In the genomic region with DNA sequence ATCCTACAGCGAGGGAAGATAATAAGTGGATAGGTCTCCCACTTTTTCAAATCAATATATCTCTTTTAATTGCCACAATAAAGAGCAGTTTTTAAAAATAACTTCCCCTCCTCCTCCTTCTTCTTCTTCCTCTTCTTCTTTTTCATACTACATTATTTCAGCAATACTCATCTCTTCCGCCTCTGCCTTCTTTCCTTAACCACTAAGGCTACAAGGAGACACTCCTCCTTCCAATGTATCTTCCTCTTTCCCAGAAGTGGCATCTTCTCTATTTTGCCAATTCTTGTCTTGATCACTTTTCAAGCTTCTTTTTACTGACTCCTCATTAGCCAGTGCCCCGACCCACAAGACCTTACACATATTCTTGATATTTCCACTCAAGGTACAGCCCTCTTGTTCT, we compare ENCODE assay signal across 1 cellular context.
TF ChIP-seq lines count a peak whose summit lies in the region.

No MANE protein-coding gene starts in this region.

TF ChIP-seq in GM23338, 12 proteins besides CTCF, POLR2A, EP300 and RAD21 (continued from another document):
- TF ChIP-seq, protein P1, sequence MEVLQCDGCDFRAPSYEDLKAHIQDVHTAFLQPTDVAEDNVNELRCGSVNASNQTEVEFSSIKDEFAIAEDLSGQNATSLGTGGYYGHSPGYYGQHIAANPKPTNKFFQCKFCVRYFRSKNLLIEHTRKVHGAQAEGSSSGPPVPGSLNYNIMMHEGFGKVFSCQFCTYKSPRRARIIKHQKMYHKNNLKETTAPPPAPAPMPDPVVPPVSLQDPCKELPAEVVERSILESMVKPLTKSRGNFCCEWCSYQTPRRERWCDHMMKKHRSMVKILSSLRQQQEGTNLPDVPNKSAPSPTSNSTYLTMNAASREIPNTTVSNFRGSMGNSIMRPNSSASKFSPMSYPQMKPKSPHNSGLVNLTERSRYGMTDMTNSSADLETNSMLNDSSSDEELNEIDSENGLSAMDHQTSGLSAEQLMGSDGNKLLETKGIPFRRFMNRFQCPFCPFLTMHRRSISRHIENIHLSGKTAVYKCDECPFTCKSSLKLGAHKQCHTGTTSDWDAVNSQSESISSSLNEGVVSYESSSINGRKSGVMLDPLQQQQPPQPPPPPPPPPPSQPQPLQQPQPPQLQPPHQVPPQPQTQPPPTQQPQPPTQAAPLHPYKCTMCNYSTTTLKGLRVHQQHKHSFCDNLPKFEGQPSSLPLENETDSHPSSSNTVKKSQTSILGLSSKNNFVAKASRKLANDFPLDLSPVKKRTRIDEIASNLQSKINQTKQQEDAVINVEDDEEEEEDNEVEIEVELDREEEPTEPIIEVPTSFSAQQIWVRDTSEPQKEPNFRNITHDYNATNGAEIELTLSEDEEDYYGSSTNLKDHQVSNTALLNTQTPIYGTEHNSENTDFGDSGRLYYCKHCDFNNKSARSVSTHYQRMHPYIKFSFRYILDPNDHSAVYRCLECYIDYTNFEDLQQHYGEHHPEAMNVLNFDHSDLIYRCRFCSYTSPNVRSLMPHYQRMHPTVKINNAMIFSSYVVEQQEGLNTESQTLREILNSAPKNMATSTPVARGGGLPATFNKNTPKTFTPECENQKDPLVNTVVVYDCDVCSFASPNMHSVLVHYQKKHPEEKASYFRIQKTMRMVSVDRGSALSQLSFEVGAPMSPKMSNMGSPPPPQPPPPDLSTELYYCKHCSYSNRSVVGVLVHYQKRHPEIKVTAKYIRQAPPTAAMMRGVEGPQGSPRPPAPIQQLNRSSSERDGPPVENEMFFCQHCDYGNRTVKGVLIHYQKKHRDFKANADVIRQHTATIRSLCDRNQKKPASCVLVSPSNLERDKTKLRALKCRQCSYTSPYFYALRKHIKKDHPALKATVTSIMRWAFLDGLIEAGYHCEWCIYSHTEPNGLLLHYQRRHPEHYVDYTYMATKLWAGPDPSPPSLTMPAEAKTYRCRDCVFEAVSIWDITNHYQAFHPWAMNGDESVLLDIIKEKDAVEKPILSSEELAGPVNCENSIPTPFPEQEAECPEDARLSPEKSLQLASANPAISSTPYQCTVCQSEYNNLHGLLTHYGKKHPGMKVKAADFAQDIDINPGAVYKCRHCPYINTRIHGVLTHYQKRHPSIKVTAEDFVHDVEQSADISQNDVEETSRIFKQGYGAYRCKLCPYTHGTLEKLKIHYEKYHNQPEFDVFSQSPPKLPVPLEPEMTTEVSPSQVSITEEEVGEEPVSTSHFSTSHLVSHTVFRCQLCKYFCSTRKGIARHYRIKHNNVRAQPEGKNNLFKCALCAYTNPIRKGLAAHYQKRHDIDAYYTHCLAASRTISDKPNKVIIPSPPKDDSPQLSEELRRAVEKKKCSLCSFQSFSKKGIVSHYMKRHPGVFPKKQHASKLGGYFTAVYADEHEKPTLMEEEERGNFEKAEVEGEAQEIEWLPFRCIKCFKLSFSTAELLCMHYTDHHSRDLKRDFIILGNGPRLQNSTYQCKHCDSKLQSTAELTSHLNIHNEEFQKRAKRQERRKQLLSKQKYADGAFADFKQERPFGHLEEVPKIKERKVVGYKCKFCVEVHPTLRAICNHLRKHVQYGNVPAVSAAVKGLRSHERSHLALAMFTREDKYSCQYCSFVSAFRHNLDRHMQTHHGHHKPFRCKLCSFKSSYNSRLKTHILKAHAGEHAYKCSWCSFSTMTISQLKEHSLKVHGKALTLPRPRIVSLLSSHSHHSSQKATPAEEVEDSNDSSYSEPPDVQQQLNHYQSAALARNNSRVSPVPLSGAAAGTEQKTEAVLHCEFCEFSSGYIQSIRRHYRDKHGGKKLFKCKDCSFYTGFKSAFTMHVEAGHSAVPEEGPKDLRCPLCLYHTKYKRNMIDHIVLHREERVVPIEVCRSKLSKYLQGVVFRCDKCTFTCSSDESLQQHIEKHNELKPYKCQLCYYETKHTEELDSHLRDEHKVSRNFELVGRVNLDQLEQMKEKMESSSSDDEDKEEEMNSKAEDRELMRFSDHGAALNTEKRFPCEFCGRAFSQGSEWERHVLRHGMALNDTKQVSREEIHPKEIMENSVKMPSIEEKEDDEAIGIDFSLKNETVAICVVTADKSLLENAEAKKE (CRISPR knock-in tag; IDR thresholded peaks at IDR 0.05), result no peak
